In the genomic region with DNA sequence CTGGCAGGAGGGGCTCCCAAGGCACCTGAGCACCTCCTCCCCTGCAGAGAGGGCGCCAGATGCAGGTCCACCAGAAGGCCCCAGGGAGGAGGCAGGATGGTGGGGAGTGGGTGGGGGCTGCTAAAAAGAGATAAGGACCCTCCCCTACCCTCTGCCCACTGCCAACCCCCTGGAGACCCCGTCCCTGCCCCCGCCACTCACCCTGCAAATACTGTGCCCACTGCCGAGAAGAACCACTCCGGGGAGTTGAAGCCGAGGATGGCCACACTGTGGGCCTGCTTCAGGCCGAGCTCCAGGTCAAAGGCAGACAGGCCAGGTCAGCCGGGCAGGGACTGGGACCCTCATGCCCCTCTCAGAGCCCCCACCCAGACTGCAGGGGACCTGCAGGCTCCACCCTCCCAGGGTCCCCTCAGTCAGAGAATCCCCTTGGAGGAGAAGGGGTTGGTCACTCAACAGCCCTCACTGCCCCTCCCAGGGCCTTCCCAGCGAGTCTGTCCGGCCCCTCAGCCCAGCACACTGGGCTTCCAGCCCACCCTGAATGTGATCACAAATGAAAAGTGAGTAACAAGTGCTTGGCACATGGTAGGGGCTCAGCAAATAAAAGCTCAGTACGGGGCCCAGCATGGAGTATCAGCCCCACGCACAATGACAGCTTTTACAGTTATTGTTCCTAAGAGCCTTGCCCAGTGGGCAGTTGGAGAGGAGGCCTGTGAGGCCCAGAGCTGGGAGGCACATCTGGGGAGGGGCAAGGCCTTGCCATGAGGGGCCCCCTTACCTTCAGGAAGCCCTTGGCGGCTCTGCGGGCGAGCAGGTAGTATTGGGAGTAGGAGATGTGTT, we compare ENCODE assay signal across 15 cellular contexts. TPM values are rescaled to one million over a fixed set of nuclear protein-coding genes. Genes with fewer than 3 reads are reported as not detected.
A peak's percentile ranks its signal among the peaks of the same experiment; 100 is the strongest.
DNase-seq lines count a peak whose midpoint lies in the region; TF ChIP-seq lines count a peak whose summit lies in the region.
"Had no signal": no experiment of that assay in that cellular context is flagged by ENCODE, and none has a peak within 500 bp of the region (broad histone marks: within the 10 kb centered on the region; RNA-seq: fewer than 3 reads in every experiment).

No MANE protein-coding gene starts in this region.

- H3K27me3 Mint-ChIP-seq in CD14-positive monocyte (ENCODE audit: low read depth in 3 of 3): peaks cover 0 to 7% (median 0%) of the 10 kb centered on the region in 3 donors

- H3K27ac Mint-ChIP-seq in CD14-positive monocyte: peak overlapping the region in 1 of 7 donors; percentile 31
- H3K27ac Mint-ChIP-seq: CD8-positive, alpha-beta T cell; H9 had no signal

- H3K36me3 Mint-ChIP-seq in CD14-positive monocyte: no peaks in the 10 kb centered on the region
- H3K36me3 Mint-ChIP-seq: CD8-positive, alpha-beta T cell had no signal

- intact Hi-C loops in CD14-positive monocyte (cut with micrococcal nuclease): no loop called here

- H3K9me3 Mint-ChIP-seq in CD14-positive monocyte: peaks cover 0 to 4% (median 0%) of the 10 kb centered on the region in 7 donors

- peaks cover 8% of the 10 kb centered on the region for H3K4me1 Mint-ChIP-seq in CD14-positive monocyte

- DNase-seq in activated CD8-positive, alpha-beta memory T cell treated with anti-CD3 and anti-CD28 coated beads, Interleukin-2, amount 50 U/mL, for 48 hours: peak; percentile 42
- no peak for DNase-seq in activated CD8-positive, alpha-beta memory T cell treated with anti-CD3 and anti-CD28 coated beads for 24 hours
- DNase-seq in CD14-positive monocyte (ENCODE audit: low spot score) (peak; percentile 34), islet precursor cell (peak; percentile 50), cerebellar cortex (ENCODE audit: low spot score) (no peak), NCI-H1105 treated with DMSO at 0.1 percent for 48 hours (lab: John Stamatoyannopoulos, UW) (no peak), AG08396 (ENCODE audit: low spot score) (no peak)
- DNase-seq in stimulated activated CD8-positive, alpha-beta memory T cell treated with anti-CD3 and anti-CD28 coated beads, Interleukin-4, amount 100 ng/mL, for 48 hours: peak; percentile 19
- DNase-seq: 8988T, H9, NCI-H187, NCI-H226, NCI-H524 treated with DMSO at 0.1 percent for 48 hours, SHP77 treated with DMSO at 0.1 percent for 48 hours had no signal

- TF ChIP-seq CTCF in CD14-positive monocyte (IDR thresholded peaks at IDR 0.05): no peak

- H3K4me3 Mint-ChIP-seq in CD14-positive monocyte: no peak overlapping the region
- H3K4me3 Mint-ChIP-seq: CD8-positive, alpha-beta T cell; H9 had no signal

RNA-seq across cellular contexts. Expression of a gene that starts 40.4 kb away (rescaled TPM):
- not detected for polyA plus RNA-seq in CD14-positive monocyte

RNA-seq across cellular contexts. Expression of a gene that starts 44.8 kb away (rescaled TPM):
- 10 to 100 TPM; 74.0 to 85.0 TPM for polyA plus RNA-seq in CD14-positive monocyte

Comparison
In these comparisons a context has a peak if more than half of its experiments do, and no peak if none do; other contexts are left out.
1. DNase-seq: peak in activated CD8-positive, alpha-beta memory T cell treated with anti-CD3 and anti-CD28 coated beads, Interleukin-2, amount 50 U/mL, for 48 hours (single experiment), CD14-positive monocyte (single experiment), islet precursor cell (single experiment) and stimulated activated CD8-positive, alpha-beta memory T cell treated with anti-CD3 and anti-CD28 coated beads, Interleukin-4, amount 100 ng/mL, for 48 hours (single experiment); none in activated CD8-positive, alpha-beta memory T cell treated with anti-CD3 and anti-CD28 coated beads for 24 hours (single experiment), cerebellar cortex (single experiment), NCI-H1105 treated with DMSO at 0.1 percent for 48 hours (single experiment) and AG08396 (single experiment).